1 cellular context compared by ENCODE assay signal in the genomic region with DNA sequence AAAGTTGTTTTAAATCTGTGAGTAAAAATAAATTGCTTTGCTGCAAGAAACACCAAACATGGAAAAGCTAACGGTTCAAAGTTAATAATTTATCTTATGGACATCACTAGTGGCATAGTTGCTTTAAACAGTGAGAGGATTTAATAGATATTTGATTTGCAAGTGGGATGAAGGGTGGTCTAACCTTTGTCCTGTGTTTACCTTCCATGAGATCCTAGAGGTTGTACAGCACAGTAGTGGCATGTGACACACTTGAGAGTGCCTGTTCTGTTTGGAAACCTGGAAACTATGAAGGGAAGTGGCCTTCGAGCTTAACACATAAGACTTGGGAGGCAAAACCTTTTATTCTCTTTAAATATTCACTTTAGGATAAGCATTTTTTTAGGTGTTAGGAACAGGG.
TF ChIP-seq lines count a peak whose summit lies in the region.

No MANE protein-coding gene starts in this region.

TF ChIP-seq in A549, 52 proteins besides CTCF, POLR2A, EP300 and RAD21 (continued from another document):
- TF ChIP-seq, protein P1, sequence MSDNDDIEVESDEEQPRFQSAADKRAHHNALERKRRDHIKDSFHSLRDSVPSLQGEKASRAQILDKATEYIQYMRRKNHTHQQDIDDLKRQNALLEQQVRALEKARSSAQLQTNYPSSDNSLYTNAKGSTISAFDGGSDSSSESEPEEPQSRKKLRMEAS (IDR thresholded peaks at IDR 0.05) = no peak
- TF ChIP-seq MYC (IDR thresholded peaks at IDR 0.05; ENCODE audit: borderline replicate concordance, low read length) = no peak
- no peak for TF ChIP-seq JUNB (IDR thresholded peaks at IDR 0.05)
- TF ChIP-seq MAZ (IDR thresholded peaks at IDR 0.05; ENCODE audit: borderline replicate concordance, low read depth, low read length) = no peak
- TF ChIP-seq EHF (CRISPR knock-in tag; IDR thresholded peaks at IDR 0.05) = no peak
- TF ChIP-seq, protein P2, sequence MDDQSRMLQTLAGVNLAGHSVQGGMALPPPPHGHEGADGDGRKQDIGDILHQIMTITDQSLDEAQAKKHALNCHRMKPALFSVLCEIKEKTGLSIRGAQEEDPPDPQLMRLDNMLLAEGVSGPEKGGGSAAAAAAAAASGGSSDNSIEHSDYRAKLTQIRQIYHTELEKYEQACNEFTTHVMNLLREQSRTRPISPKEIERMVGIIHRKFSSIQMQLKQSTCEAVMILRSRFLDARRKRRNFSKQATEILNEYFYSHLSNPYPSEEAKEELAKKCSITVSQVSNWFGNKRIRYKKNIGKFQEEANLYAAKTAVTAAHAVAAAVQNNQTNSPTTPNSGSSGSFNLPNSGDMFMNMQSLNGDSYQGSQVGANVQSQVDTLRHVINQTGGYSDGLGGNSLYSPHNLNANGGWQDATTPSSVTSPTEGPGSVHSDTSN (IDR thresholded peaks at IDR 0.05) = no peak
